In genomic region chr6:43277643-43278523, GRCh38 we compare ENCODE assay signal across 17 cellular contexts. TPM values are rescaled to one million over a fixed set of nuclear protein-coding genes. Genes with fewer than 3 reads are reported as not detected.
DNase-seq lines count a peak whose midpoint lies in the region; FAIRE-seq and TF ChIP-seq lines count a peak whose summit lies in the region.
"Had no signal": no experiment of that assay in that cellular context is flagged by ENCODE, and none has a peak within 500 bp of the region (broad histone marks: within the 10 kb centered on the region; RNA-seq: fewer than 3 reads in every experiment).

No MANE protein-coding gene starts in this region.

- FAIRE-seq in RCC 7860 (lab: Jason Lieb, UNC), result no peak
- FAIRE-seq: frontal cortex had no signal

- H3K27me3 ChIP-seq in H7 (ENCODE audit: control insufficient read depth, insufficient read depth, low read length), result peaks cover 42% of the 10 kb centered on the region
- H3K27me3 ChIP-seq: body of pancreas had no signal

- H3K4me3 ChIP-seq in H7 (ENCODE audit: insufficient read depth, low read depth, low read length) (no peak overlapping the region), fibroblast of the aortic adventitia (ENCODE audit: low read depth, low read length) (no peak overlapping the region)
- H3K4me3 ChIP-seq: body of pancreas, psoas muscle, upper lobe of left lung had no signal

- no peak for TF ChIP-seq CTCF in fibroblast of the aortic adventitia (IDR thresholded peaks at IDR 0.05; ENCODE audit: insufficient read depth, low read length)

- no peaks in the 10 kb centered on the region for H3K36me3 ChIP-seq in H7 (replicated peaks; ENCODE audit: control insufficient read depth, insufficient read depth, low read length)
- H3K36me3 ChIP-seq: upper lobe of left lung had no signal

- DNase-seq in H7 (peak; percentile 73), RCC 7860 (ENCODE audit: low spot score) (peak; percentile 18), fibroblast of the aortic adventitia (ENCODE audit: low read depth) (peak; percentile 3), putamen (ENCODE audit: low spot score) (peak; percentile 26), NOMO-1 treated with DMSO at 0.1 percent for 48 hours (lab: John Stamatoyannopoulos, UW; ENCODE audit: unreplicated experiment) (no peak), AG20443 (ENCODE audit: low spot score) (no peak), kidney glomerular epithelial cell (lab: John Stamatoyannopoulos, UW) (no peak), ureter (ENCODE audit: low spot score) (no peak)
- DNase-seq: activated CD4-positive, alpha-beta T cell treated with anti-CD3 and anti-CD28 coated beads, Interleukin-2, amount 50 U/mL, for 4 hours; body of pancreas; C1 segment of cervical spinal cord; NCI-H446 treated with DMSO at 0.1 percent for 48 hours; psoas muscle had no signal

RNA-seq across cellular contexts. Expression of gene SLC22A7, which starts 20.2 kb away (rescaled TPM):
- not detected in 2 replicates for total RNA-seq in H7 (2014; rRNA removed; shearing (Covaris generic))
- total RNA-seq in fibroblast of the aortic adventitia (ENCODE audit: low replicate concordance) (not detected in 2 replicates), ureter (not detected)
- total RNA-seq: activated T-helper 17 cell treated with anti-CD3 and anti-CD28 coated beads, Interleukin-2, amount 50 U/mL, for 72 hours; body of pancreas; psoas muscle; RPMI7951; upper lobe of left lung had no signal

RNA-seq across cellular contexts. Expression of gene CRIP3, which starts 30.7 kb away (rescaled TPM):
- 20.1 and 28.1 TPM in 2 replicates for total RNA-seq in H7 (2014; rRNA removed; shearing (Covaris generic))
- not detected in 2 replicates for total RNA-seq in fibroblast of the aortic adventitia (ENCODE audit: low replicate concordance)
- total RNA-seq in ureter, result 1.5 TPM
- total RNA-seq: body of pancreas, RPMI7951 had no signal

RNA-seq across cellular contexts. Expression of gene TTBK1, which starts 34.6 kb away (rescaled TPM):
- total RNA-seq in H7 (2014; rRNA removed; shearing (Covaris generic)), result not detected in 2 replicates
- total RNA-seq in fibroblast of the aortic adventitia (ENCODE audit: low replicate concordance) (not detected in 2 replicates), ureter (not detected)
- total RNA-seq: psoas muscle, RPMI7951 had no signal

RNA-seq across cellular contexts. Expression of gene DNPH1, which starts 48.6 kb away (rescaled TPM):
- total RNA-seq in H7 (2014; rRNA removed; shearing (Covaris generic)), result 73.6 and 85.3 TPM in 2 replicates
- 46.2 and 65.2 TPM in 2 replicates for total RNA-seq in fibroblast of the aortic adventitia (ENCODE audit: low replicate concordance)
- total RNA-seq in ureter, result 42.8 TPM

Comparison
In these comparisons a context has a peak if more than half of its experiments do, and no peak if none do; other contexts are left out.
1. DNase-seq: peak in H7 (single experiment), RCC 7860 (single experiment), fibroblast of the aortic adventitia (single experiment) and putamen (single experiment); none in NOMO-1 treated with DMSO at 0.1 percent for 48 hours (single experiment), AG20443 (single experiment), kidney glomerular epithelial cell (single experiment) and ureter (single experiment).